Comparison of ENCODE assay signal across 1 cellular context in the genomic region with DNA sequence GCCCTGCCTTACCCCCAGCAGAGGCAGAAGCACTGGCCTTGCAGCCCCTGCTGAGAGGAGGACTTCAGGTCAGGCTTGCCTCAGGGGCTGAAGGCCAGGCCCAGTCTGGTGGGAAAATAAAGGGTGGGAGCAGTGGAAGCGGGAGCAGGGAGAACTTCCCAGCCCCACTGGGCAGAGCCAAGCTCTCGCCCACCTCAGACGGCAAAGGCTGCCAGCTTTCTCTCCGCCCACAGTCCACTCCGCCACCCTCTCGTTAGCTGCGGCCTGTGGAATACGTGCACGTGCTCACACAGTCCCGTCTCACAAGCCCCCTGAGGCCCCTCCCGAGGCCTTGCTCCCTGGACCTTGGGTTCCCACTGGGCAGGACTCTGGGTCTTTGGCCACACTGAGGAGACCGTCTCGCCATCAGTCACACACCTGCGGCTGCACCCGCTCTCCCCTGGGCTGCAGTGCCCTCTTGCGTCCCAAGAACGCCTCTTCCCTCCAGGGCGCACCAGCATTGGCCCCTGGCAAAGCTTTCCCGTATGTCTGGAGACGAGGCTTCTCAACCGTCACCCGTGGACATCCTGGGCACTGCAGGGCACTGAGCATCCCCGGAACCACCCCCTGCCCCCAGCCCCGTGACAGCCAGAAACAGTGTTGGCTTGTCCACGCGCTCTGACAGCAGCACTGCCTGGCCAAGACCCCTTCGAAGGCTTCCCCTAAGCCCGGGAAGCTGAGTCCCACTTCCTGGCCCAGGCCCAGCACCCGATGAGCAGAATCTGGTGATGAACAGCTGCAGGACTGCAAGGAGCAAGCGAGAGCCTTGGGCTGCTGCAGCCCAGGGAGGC.
TF ChIP-seq lines count a peak whose summit lies in the region.

No MANE protein-coding gene starts in this region.

TF ChIP-seq in HepG2, 621 proteins besides CTCF, POLR2A, EP300 and RAD21 (continued from another document and continues in another):
- TF ChIP-seq TIGD3 (CRISPR knock-in tag; IDR thresholded peaks at IDR 0.05; ENCODE audit: borderline replicate concordance) = no peak
- TF ChIP-seq BCL6 (CRISPR knock-in tag; IDR thresholded peaks at IDR 0.05) = no peak
- TF ChIP-seq UBTF (CRISPR knock-in tag; IDR thresholded peaks at IDR 0.05) = peak; percentile 75
- TF ChIP-seq MYNN (CRISPR knock-in tag; IDR thresholded peaks at IDR 0.05; ENCODE audit: low read depth) = no peak
- no peak for TF ChIP-seq KLF12 (CRISPR knock-in tag; IDR thresholded peaks at IDR 0.05; ENCODE audit: borderline replicate concordance)
- no peak for TF ChIP-seq ZNF484 (CRISPR knock-in tag; IDR thresholded peaks at IDR 0.05; ENCODE audit: borderline replicate concordance, low read depth)
- TF ChIP-seq TAF1 (CRISPR knock-in tag; IDR thresholded peaks at IDR 0.05) = peak; percentile 9; the same call in 1 of the 2 replicates
- no peak for TF ChIP-seq NFKBIZ (CRISPR knock-in tag; IDR thresholded peaks at IDR 0.05)
- no peak for TF ChIP-seq NCOA1 (CRISPR knock-in tag; IDR thresholded peaks at IDR 0.05)
- TF ChIP-seq PPARG (CRISPR knock-in tag; conservative IDR thresholded peaks at IDR 0.05) = peak; percentile 45; the same call in 1 of the 2 replicates
- TF ChIP-seq ZMAT3 (CRISPR knock-in tag; conservative IDR thresholded peaks at IDR 0.05) = peak; percentile 90
- TF ChIP-seq KLF16 (CRISPR knock-in tag; IDR thresholded peaks at IDR 0.05) = peak in 1 of 2 experiments; percentile 80; a peak in 2 of 4 replicates
- no peak for TF ChIP-seq ZBTB21 (CRISPR knock-in tag; IDR thresholded peaks at IDR 0.05)
- no peak for TF ChIP-seq CEBPZ (IDR thresholded peaks at IDR 0.05; ENCODE audit: low read length)
- TF ChIP-seq ZNF547 (CRISPR knock-in tag; IDR thresholded peaks at IDR 0.05) = peak; percentile 86; the same call in 1 of the 2 replicates
- TF ChIP-seq NR2F1 (CRISPR knock-in tag; IDR thresholded peaks at IDR 0.05) = peak; percentile 17 to 28; a peak in 1 of 4 replicates
- TF ChIP-seq SIX1 (CRISPR knock-in tag; IDR thresholded peaks at IDR 0.05; ENCODE audit: borderline replicate concordance) = no peak; the same call in 1 of the 2 replicates
- peak; percentile 77 for TF ChIP-seq JARID2 (CRISPR knock-in tag; IDR thresholded peaks at IDR 0.05; ENCODE audit: insufficient replicate concordance)
- peak; percentile 65; the same call in 1 of the 2 replicates for TF ChIP-seq ZNF607 (CRISPR knock-in tag; IDR thresholded peaks at IDR 0.05; ENCODE audit: borderline replicate concordance)
- TF ChIP-seq, protein P1, sequence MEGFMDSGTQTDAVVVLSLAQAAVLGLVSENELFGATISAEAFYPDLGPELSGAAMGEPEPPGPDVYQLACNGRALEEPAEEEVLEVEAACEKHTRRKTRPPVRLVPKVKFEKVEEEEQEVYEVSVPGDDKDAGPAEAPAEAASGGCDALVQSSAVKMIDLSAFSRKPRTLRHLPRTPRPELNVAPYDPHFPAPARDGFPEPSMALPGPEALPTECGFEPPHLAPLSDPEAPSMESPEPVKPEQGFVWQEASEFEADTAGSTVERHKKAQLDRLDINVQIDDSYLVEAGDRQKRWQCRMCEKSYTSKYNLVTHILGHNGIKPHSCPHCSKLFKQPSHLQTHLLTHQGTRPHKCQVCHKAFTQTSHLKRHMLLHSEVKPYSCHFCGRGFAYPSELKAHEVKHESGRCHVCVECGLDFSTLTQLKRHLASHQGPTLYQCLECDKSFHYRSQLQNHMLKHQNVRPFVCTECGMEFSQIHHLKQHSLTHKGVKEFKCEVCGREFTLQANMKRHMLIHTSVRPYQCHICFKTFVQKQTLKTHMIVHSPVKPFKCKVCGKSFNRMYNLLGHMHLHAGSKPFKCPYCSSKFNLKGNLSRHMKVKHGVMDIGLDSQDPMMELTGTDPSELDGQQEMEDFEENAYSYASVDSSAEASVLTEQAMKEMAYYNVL (CRISPR knock-in tag; IDR thresholded peaks at IDR 0.05; ENCODE audit: borderline replicate concordance) = peak; percentile 34; the same call in 1 of the 2 replicates
- no peak for TF ChIP-seq ZNF513 (CRISPR knock-in tag; conservative IDR thresholded peaks at IDR 0.05)
- TF ChIP-seq ZFP90 (CRISPR knock-in tag; IDR thresholded peaks at IDR 0.05; ENCODE audit: borderline replicate concordance) = no peak
- no peak for TF ChIP-seq ZNF282 (IDR thresholded peaks at IDR 0.05; ENCODE audit: partially characterized antibody)
- TF ChIP-seq ETS1 (CRISPR knock-in tag; IDR thresholded peaks at IDR 0.05) = no peak
- no peak for TF ChIP-seq SMAD1 (CRISPR knock-in tag; IDR thresholded peaks at IDR 0.05; ENCODE audit: borderline replicate concordance, low read depth)
- TF ChIP-seq ZNF720 (CRISPR knock-in tag; IDR thresholded peaks at IDR 0.05) = no peak
- TF ChIP-seq, protein P2, sequence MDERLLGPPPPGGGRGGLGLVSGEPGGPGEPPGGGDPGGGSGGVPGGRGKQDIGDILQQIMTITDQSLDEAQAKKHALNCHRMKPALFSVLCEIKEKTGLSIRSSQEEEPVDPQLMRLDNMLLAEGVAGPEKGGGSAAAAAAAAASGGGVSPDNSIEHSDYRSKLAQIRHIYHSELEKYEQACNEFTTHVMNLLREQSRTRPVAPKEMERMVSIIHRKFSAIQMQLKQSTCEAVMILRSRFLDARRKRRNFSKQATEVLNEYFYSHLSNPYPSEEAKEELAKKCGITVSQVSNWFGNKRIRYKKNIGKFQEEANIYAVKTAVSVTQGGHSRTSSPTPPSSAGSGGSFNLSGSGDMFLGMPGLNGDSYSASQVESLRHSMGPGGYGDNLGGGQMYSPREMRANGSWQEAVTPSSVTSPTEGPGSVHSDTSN (CRISPR knock-in tag; IDR thresholded peaks at IDR 0.05) = no peak
- peak; percentile 34 for TF ChIP-seq PHF8 (CRISPR knock-in tag; IDR thresholded peaks at IDR 0.05)
- TF ChIP-seq JDP2 (CRISPR knock-in tag; IDR thresholded peaks at IDR 0.05; ENCODE audit: borderline replicate concordance) = no peak
- TF ChIP-seq ZNF431 (CRISPR knock-in tag; IDR thresholded peaks at IDR 0.05; ENCODE audit: borderline replicate concordance, low read depth) = peak; percentile 81; the same call in 1 of the 2 replicates
- no peak for TF ChIP-seq ZNF383 (CRISPR knock-in tag; IDR thresholded peaks at IDR 0.05; ENCODE audit: borderline replicate concordance)
- peak; percentile 96 for TF ChIP-seq CHCHD3 (CRISPR knock-in tag; IDR thresholded peaks at IDR 0.05)
- TF ChIP-seq ZNF577 (CRISPR knock-in tag; IDR thresholded peaks at IDR 0.05; ENCODE audit: borderline replicate concordance, low read depth) = no peak
- no peak for TF ChIP-seq ZSCAN30 (CRISPR knock-in tag; IDR thresholded peaks at IDR 0.05)
- no peak for TF ChIP-seq ZNF326 (CRISPR knock-in tag; IDR thresholded peaks at IDR 0.05; ENCODE audit: borderline replicate concordance)
- TF ChIP-seq ATF1 (CRISPR knock-in tag; IDR thresholded peaks at IDR 0.05) = no peak
- TF ChIP-seq DZIP1 (CRISPR knock-in tag; IDR thresholded peaks at IDR 0.05) = no peak
- no peak for TF ChIP-seq HNRNPUL1 (IDR thresholded peaks at IDR 0.05; ENCODE audit: low read depth, low read length)
- TF ChIP-seq ZFP36L2 (CRISPR knock-in tag; IDR thresholded peaks at IDR 0.05) = no peak
- 0 out of 2 replicates have a peak, but pooled peaks have one; percentile 30 for TF ChIP-seq ZNF605 (CRISPR knock-in tag; IDR thresholded peaks at IDR 0.05)
- TF ChIP-seq ZNF430 (CRISPR knock-in tag; IDR thresholded peaks at IDR 0.05) = peak; percentile 62; the same call in 1 of the 2 replicates
- TF ChIP-seq GTF2F1 (IDR thresholded peaks at IDR 0.05; ENCODE audit: low read length) = no peak
